20 cellular contexts compared by ENCODE assay signal in the genomic region with DNA sequence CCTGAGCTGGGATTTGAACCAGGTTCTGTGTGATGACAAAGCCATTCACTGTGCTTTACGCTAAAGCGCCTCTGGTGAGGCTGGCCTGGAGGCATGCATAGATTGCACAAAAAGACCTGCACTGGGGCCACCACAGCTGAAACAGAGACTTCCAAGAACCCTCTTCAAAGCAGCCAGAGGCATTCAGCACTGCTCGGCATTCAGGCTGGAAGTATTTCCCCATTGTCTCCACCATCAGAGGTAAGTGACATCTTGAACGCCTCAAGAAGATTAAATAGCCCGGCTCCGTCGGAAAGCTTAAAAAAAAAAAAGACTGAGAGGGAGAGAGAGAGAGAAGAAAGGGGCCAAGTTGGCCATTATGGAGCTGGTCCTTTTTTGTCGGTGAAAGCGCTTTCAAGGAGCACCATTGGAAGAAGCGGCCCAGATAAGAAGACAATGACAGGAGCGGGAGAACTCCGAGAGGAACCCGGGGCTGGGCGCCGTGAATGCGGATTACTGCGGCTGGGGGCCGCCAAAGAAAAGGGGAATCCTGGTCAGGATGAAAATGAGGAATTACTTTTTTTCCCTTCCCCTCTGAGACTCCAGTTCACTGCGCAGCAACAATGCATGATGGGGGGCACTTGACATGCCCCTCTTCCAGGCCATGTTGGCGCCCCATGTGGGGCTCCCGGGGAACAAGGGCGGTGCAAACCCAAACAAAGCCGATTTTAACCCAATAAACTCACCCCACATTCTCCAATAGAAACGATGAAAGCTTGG.
"Had no signal": no experiment of that assay in that cellular context is flagged by ENCODE, and none has a peak within 500 bp of the region (broad histone marks: within the 10 kb centered on the region; RNA-seq: fewer than 3 reads in every experiment).

No MANE protein-coding gene starts in this region.

- H3K27me3 ChIP-seq: body of pancreas, gastrocnemius medialis, thyroid gland, uterus had no signal

- H3K4me1 Mint-ChIP-seq: activated CD8-positive, alpha-beta memory T cell treated with anti-CD3 and anti-CD28 coated beads, Interleukin-2, amount 10 ng/mL, durations not matched to agents 7 days and 5 days; activated naive CD8-positive, alpha-beta T cell treated with anti-CD3 and anti-CD28 coated beads for 36 hours; activated T-helper 17 cell treated with anti-CD3 and anti-CD28 coated beads, Interleukin-2, amount 50 U/mL, for 72 hours; T-helper 17 cell had no signal

- H3K36me3 Mint-ChIP-seq: activated CD4-positive, alpha-beta memory T cell treated with anti-CD3 and anti-CD28 coated beads for 36 hours; activated CD8-positive, alpha-beta memory T cell treated with anti-CD3 and anti-CD28 coated beads, Interleukin-2, amount 10 ng/mL, durations not matched to agents 7 days and 5 days; activated naive CD8-positive, alpha-beta T cell treated with anti-CD3 and anti-CD28 coated beads for 36 hours; naive thymus-derived CD4-positive, alpha-beta T cell had no signal

- H3K4me3 ChIP-seq: body of pancreas, gastrocnemius medialis, mucosa of descending colon, thyroid gland, uterus had no signal

- H3K27ac ChIP-seq: body of pancreas, gastrocnemius medialis, thyroid gland, uterus, VCaP had no signal

- H3K9me3 ChIP-seq: body of pancreas, gastrocnemius medialis, mucosa of descending colon, thyroid gland, uterus had no signal

- H3K27me3 Mint-ChIP-seq: activated CD4-positive, alpha-beta memory T cell treated with anti-CD3 and anti-CD28 coated beads for 36 hours; activated CD8-positive, alpha-beta memory T cell treated with anti-CD3 and anti-CD28 coated beads, Interleukin-2, amount 10 ng/mL, durations not matched to agents 7 days and 5 days; activated naive CD8-positive, alpha-beta T cell treated with anti-CD3 and anti-CD28 coated beads for 36 hours; activated T-helper 17 cell treated with anti-CD3 and anti-CD28 coated beads, Interleukin-2, amount 50 U/mL, for 72 hours had no signal

- H3K27ac Mint-ChIP-seq: activated CD4-positive, alpha-beta memory T cell treated with anti-CD3 and anti-CD28 coated beads for 36 hours; activated CD8-positive, alpha-beta memory T cell treated with anti-CD3 and anti-CD28 coated beads, Interleukin-2, amount 10 ng/mL, durations not matched to agents 7 days and 5 days; activated naive CD8-positive, alpha-beta T cell treated with anti-CD3 and anti-CD28 coated beads for 36 hours; activated T-helper 17 cell treated with anti-CD3 and anti-CD28 coated beads, Interleukin-2, amount 50 U/mL, for 72 hours; naive thymus-derived CD4-positive, alpha-beta T cell; T-helper 17 cell had no signal

- DNase-seq: activated CD4-positive, alpha-beta memory T cell treated with anti-CD3 and anti-CD28 coated beads for 36 hours; activated CD8-positive, alpha-beta memory T cell treated with anti-CD3 and anti-CD28 coated beads, Interleukin-2, amount 10 ng/mL, durations not matched to agents 7 days and 5 days; activated naive CD4-positive, alpha-beta T cell; activated naive CD8-positive, alpha-beta T cell treated with anti-CD3 and anti-CD28 coated beads for 36 hours; activated T-cell treated with anti-CD3 and anti-CD28 coated beads, Interleukin-2, amount 50 U/mL, for 1 hour; body of pancreas; caudate nucleus; gastrocnemius medialis; left ventricle myocardium superior; mucosa of descending colon; naive thymus-derived CD4-positive, alpha-beta T cell; stimulated activated CD4-positive, alpha-beta T cell treated with anti-CD3 and anti-CD28 coated beads, Interleukin-12 subunit alpha, Interleukin-12 subunit beta, amount 100 ng/mL, for 4 hours; stimulated activated CD4-positive, alpha-beta T cell treated with anti-CD3 and anti-CD28 coated beads, Interleukin-1b, Interleukin-23, amount 100 ng/mL, for 48 hours; stimulated activated CD8-positive, alpha-beta memory T cell treated with anti-CD3 and anti-CD28 coated beads, Interleukin-4, amount 100 ng/mL, for 48 hours; stimulated activated naive CD4-positive, alpha-beta T cell treated with Interleukin-2 at 50 U/mL for 16 hours; T-helper 17 cell; thyroid gland; uterus had no signal

- H3K4me1 ChIP-seq: body of pancreas, gastrocnemius medialis, thyroid gland, uterus had no signal

- H3K9me3 Mint-ChIP-seq: activated CD4-positive, alpha-beta memory T cell treated with anti-CD3 and anti-CD28 coated beads for 36 hours; activated naive CD8-positive, alpha-beta T cell treated with anti-CD3 and anti-CD28 coated beads for 36 hours had no signal

- H3K4me3 Mint-ChIP-seq: activated CD4-positive, alpha-beta memory T cell treated with anti-CD3 and anti-CD28 coated beads for 36 hours; activated CD8-positive, alpha-beta memory T cell treated with anti-CD3 and anti-CD28 coated beads, Interleukin-2, amount 10 ng/mL, durations not matched to agents 7 days and 5 days; activated naive CD8-positive, alpha-beta T cell treated with anti-CD3 and anti-CD28 coated beads for 36 hours; activated T-helper 17 cell treated with anti-CD3 and anti-CD28 coated beads, Interleukin-2, amount 50 U/mL, for 72 hours; naive thymus-derived CD4-positive, alpha-beta T cell; T-helper 17 cell had no signal

- H3K36me3 ChIP-seq: gastrocnemius medialis, thyroid gland, uterus had no signal
